ENCODE assay signal across 12 cellular contexts in the genomic region with DNA sequence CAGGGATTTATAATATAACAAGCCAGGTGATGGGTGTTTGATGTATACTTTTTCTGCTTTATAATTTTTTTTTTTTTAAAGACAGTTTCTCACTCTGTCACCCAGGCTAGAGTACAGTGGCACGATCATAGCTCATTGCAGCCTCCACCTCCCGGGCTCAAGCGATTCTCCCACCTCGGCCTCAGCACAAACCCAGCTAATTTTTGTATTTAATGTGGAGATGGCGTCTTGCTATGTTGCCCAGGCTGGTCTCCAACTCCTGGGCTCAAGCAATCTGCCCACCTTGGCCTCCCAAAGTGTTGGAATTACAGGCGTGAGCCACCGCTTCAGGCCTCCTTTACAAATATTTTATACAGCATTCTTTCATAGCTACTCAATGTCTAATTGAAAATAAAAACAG. TPM values are rescaled to one million over a fixed set of nuclear protein-coding genes. Genes with fewer than 3 reads are reported as not detected.
DNase-seq lines count a peak whose midpoint lies in the region; ATAC-seq and TF ChIP-seq lines count a peak whose summit lies in the region.
"Had no signal": no experiment of that assay in that cellular context is flagged by ENCODE, and none has a peak within 500 bp of the region (broad histone marks: within the 10 kb centered on the region; RNA-seq: fewer than 3 reads in every experiment).

No MANE protein-coding gene starts in this region.

- TF ChIP-seq CTCF in CD4-positive, alpha-beta T cell (IDR thresholded peaks at IDR 0.05) = no peak
- TF ChIP-seq CTCF in GM20000 (IDR thresholded peaks at IDR 0.05; ENCODE audit: extremely low read depth, missing control alignments) = peak; percentile 12

- H3K27ac ChIP-seq in CD4-positive, alpha-beta T cell (ENCODE audit: low read depth, low read length) = no peak overlapping the region
- H3K27ac ChIP-seq: BLaER1, RWPE1, SJSA1 had no signal

- H3K36me3 Mint-ChIP-seq in CD4-positive, alpha-beta T cell (ENCODE audit: low read depth) = peaks cover 28% of the 10 kb centered on the region
- H3K36me3 Mint-ChIP-seq in activated CD8-positive, alpha-beta T cell treated with anti-CD3 and anti-CD28 coated beads, Interleukin-2, amount 10 ng/mL, durations not matched to agents 7 days and 5 days (ENCODE audit: low read depth) = peaks cover 14% of the 10 kb centered on the region
- H3K36me3 Mint-ChIP-seq in naive thymus-derived CD8-positive, alpha-beta T cell = peaks cover 0 to 21% (median 19%) of the 10 kb centered on the region in 3 donors
- peaks cover 0 to 12% (median 3%) of the 10 kb centered on the region in 3 donors for H3K36me3 Mint-ChIP-seq in immature natural killer cell

- H3K27me3 Mint-ChIP-seq in CD4-positive, alpha-beta T cell = no peaks in the 10 kb centered on the region
- no peaks in the 10 kb centered on the region for H3K27me3 Mint-ChIP-seq in activated CD8-positive, alpha-beta T cell treated with anti-CD3 and anti-CD28 coated beads, Interleukin-2, amount 10 ng/mL, durations not matched to agents 7 days and 5 days (ENCODE audit: low read depth)
- H3K27me3 Mint-ChIP-seq in naive thymus-derived CD8-positive, alpha-beta T cell = peaks cover 0 to 2% (median 0%) of the 10 kb centered on the region in 5 donors
- H3K27me3 Mint-ChIP-seq in immature natural killer cell (ENCODE audit: low read depth in 3 of 3) = peaks cover 0 to 10% (median 5%) of the 10 kb centered on the region in 3 donors

- H3K9me3 ChIP-seq in CD4-positive, alpha-beta T cell (ENCODE audit: control insufficient read depth, low read length) = peaks cover 4% of the 10 kb centered on the region
- H3K9me3 ChIP-seq: SJSA1 had no signal

- ATAC-seq in CD4-positive, alpha-beta T cell (ENCODE audit: poor library complexity) = no peak
- ATAC-seq in activated CD8-positive, alpha-beta T cell treated with anti-CD3 and anti-CD28 coated beads, Interleukin-2, amount 10 ng/mL, durations not matched to agents 7 days and 5 days = peak; percentile 8
- ATAC-seq in naive thymus-derived CD8-positive, alpha-beta T cell = no peak
- ATAC-seq in sciatic nerve = no peak
- no peak for ATAC-seq in HG03280 (IDR thresholded peaks at IDR 0.05; ENCODE audit: unreplicated experiment)

- H3K9me3 Mint-ChIP-seq in CD4-positive, alpha-beta T cell = no peaks in the 10 kb centered on the region
- H3K9me3 Mint-ChIP-seq in activated CD8-positive, alpha-beta T cell treated with anti-CD3 and anti-CD28 coated beads, Interleukin-2, amount 10 ng/mL, durations not matched to agents 7 days and 5 days (ENCODE audit: insufficient read depth) = no peaks in the 10 kb centered on the region
- peaks cover 0 to 2% (median 0%) of the 10 kb centered on the region in 9 donors for H3K9me3 Mint-ChIP-seq in naive thymus-derived CD8-positive, alpha-beta T cell
- peaks cover 0 to 4% (median under 1%) of the 10 kb centered on the region in 6 donors for H3K9me3 Mint-ChIP-seq in immature natural killer cell

- H3K27me3 ChIP-seq in CD4-positive, alpha-beta T cell (ENCODE audit: control insufficient read depth, insufficient read depth, low read length) = no peaks in the 10 kb centered on the region

- peak overlapping the region; percentile 25 for H3K27ac Mint-ChIP-seq in CD4-positive, alpha-beta T cell
- no peak overlapping the region for H3K27ac Mint-ChIP-seq in activated CD8-positive, alpha-beta T cell treated with anti-CD3 and anti-CD28 coated beads, Interleukin-2, amount 10 ng/mL, durations not matched to agents 7 days and 5 days
- peak overlapping the region in 5 of 10 donors; percentile 0 to 80 (median 17) for H3K27ac Mint-ChIP-seq in naive thymus-derived CD8-positive, alpha-beta T cell
- H3K27ac Mint-ChIP-seq in immature natural killer cell = peak overlapping the region in 1 of 6 donors; percentile 80
- H3K27ac Mint-ChIP-seq: H9 had no signal

- H3K4me1 Mint-ChIP-seq in CD4-positive, alpha-beta T cell (ENCODE audit: low read depth) = peaks cover 19% of the 10 kb centered on the region
- peaks cover 17% of the 10 kb centered on the region for H3K4me1 Mint-ChIP-seq in activated CD8-positive, alpha-beta T cell treated with anti-CD3 and anti-CD28 coated beads, Interleukin-2, amount 10 ng/mL, durations not matched to agents 7 days and 5 days (ENCODE audit: low read depth)
- peaks cover 7 to 25% (median 15%) of the 10 kb centered on the region in 4 donors for H3K4me1 Mint-ChIP-seq in naive thymus-derived CD8-positive, alpha-beta T cell
- H3K4me1 Mint-ChIP-seq in immature natural killer cell = peaks cover 15 to 20% of the 10 kb centered on the region in 2 donors

- POLR2A ChIA-PET in CD4-positive, alpha-beta T cell (lab: Charles Lee) = interaction anchor here (0.9 to 4.3 kb wide), 3 partner anchors 21 to 163 kb away, joined by 3 to 33 read pairs (median 26); partner anchors contain the start of genes MORC2 and TUG1
- POLR2A ChIA-PET in activated CD8-positive, alpha-beta T cell treated with anti-CD3 and anti-CD28 coated beads, Interleukin-2, amount 10 ng/mL, durations not matched to agents 7 days and 5 days (lab: Charles Lee) = interaction anchor here (1.0 kb wide), 1 partner anchor 162 kb away, joined by 3 read pairs; no protein-coding TSS in a partner anchor
- POLR2A ChIA-PET in naive thymus-derived CD8-positive, alpha-beta T cell (lab: Charles Lee) = interaction anchor here (0.6 to 6.1 kb wide), 5 partner anchors 13 to 285 kb away, joined by 3 to 82 read pairs (median 3); no protein-coding TSS in a partner anchor

- DNase-seq in CD4-positive, alpha-beta T cell = no peak
- DNase-seq in GM20000 (ENCODE audit: low spot score) (no peak), sciatic nerve (ENCODE audit: low spot score) (no peak), immature natural killer cell (no peak)
- DNase-seq in activated CD8-positive, alpha-beta T cell treated with anti-CD3 and anti-CD28 coated beads, Interleukin-2, amount 10 ng/mL, durations not matched to agents 7 days and 5 days = no peak
- DNase-seq in naive thymus-derived CD8-positive, alpha-beta T cell = peak in 1 of 10 donors; percentile 8
- DNase-seq: NCI-H2029 had no signal

- no peak overlapping the region for H3K4me3 Mint-ChIP-seq in CD4-positive, alpha-beta T cell
- no peak overlapping the region for H3K4me3 Mint-ChIP-seq in activated CD8-positive, alpha-beta T cell treated with anti-CD3 and anti-CD28 coated beads, Interleukin-2, amount 10 ng/mL, durations not matched to agents 7 days and 5 days
- peak overlapping the region in 8 of 10 donors; percentile 42 to 85 (median 80) for H3K4me3 Mint-ChIP-seq in naive thymus-derived CD8-positive, alpha-beta T cell
- no peak overlapping the region for H3K4me3 Mint-ChIP-seq in immature natural killer cell
- H3K4me3 Mint-ChIP-seq: H9 had no signal

- CTCF ChIA-PET in CD4-positive, alpha-beta T cell (lab: Charles Lee) = interaction anchor here (0.7 to 3.0 kb wide), 12 partner anchors 8 to 724 kb away, joined by 3 to 11 read pairs (median 4); no protein-coding TSS in a partner anchor
- CTCF ChIA-PET in activated CD8-positive, alpha-beta T cell treated with anti-CD3 and anti-CD28 coated beads, Interleukin-2, amount 10 ng/mL, durations not matched to agents 7 days and 5 days (lab: Charles Lee) = interaction anchor here (0.7 to 4.0 kb wide), 16 partner anchors 10 to 379 kb away, joined by 3 to 37 read pairs (median 9); partner anchors contain the start of genes MORC2, SLC35E4 and TUG1

- intact Hi-C loops in CD4-positive, alpha-beta T cell (cut with DNase I, micrococcal nuclease) = loop anchor here (1.0 to 5.0 kb wide), 6 partner anchors 21 to 528 kb away; no protein-coding TSS in a partner anchor
- intact Hi-C loops in sciatic nerve (cut with DNase I) = no loop called here

RNA-seq across cellular contexts. Expression of gene MORC2, which starts 48.6 kb away (rescaled TPM):
- total RNA-seq in CD4-positive, alpha-beta T cell = 10 to 100 TPM; 27.1 to 27.9 TPM
- total RNA-seq in activated CD8-positive, alpha-beta T cell treated with anti-CD3 and anti-CD28 coated beads, Interleukin-2, amount 10 ng/mL, durations not matched to agents 7 days and 5 days = 10 to 100 TPM; 31.3 to 31.5 TPM
- 10 to 100 TPM; 49.7 to 51.2 TPM for total RNA-seq in naive thymus-derived CD8-positive, alpha-beta T cell
- polyA plus RNA-seq in naive thymus-derived CD8-positive, alpha-beta T cell = 10 to 100 TPM in 1 of 3 donors, 1 to 10 TPM in 2; 6.1 to 22.3 (median 8.0) TPM
- total RNA-seq in sciatic nerve = 29.5 TPM
- polyA plus RNA-seq in immature natural killer cell = 1 to 10 TPM in 2 of 3 donors, not detected in 1; 1.1 to 6.9 TPM

RNA-seq across cellular contexts. Expression of gene TUG1, which starts 49.1 kb away (rescaled TPM):
- 10 to 100 TPM; 85.8 to 86.2 TPM for total RNA-seq in CD4-positive, alpha-beta T cell
- 10 to 100 TPM; 67.3 to 72.3 TPM for total RNA-seq in activated CD8-positive, alpha-beta T cell treated with anti-CD3 and anti-CD28 coated beads, Interleukin-2, amount 10 ng/mL, durations not matched to agents 7 days and 5 days
- 100 to 1,000 TPM; 161 to 170 TPM for total RNA-seq in naive thymus-derived CD8-positive, alpha-beta T cell
- 10 to 100 TPM; 19.0 to 27.2 (median 19.4) TPM for polyA plus RNA-seq in naive thymus-derived CD8-positive, alpha-beta T cell
- total RNA-seq in sciatic nerve = 95.7 TPM
- 10 to 100 TPM in 2 of 3 donors, 1 to 10 TPM in 1; 7.8 to 22.9 (median 13.6) TPM for polyA plus RNA-seq in immature natural killer cell

Comparison
In these comparisons a context has a peak if more than half of its experiments do, and no peak if none do; other contexts are left out.
1. H3K4me3 Mint-ChIP-seq: peak in naive thymus-derived CD8-positive, alpha-beta T cell (8 of 10); none in CD4-positive, alpha-beta T cell (single experiment), activated CD8-positive, alpha-beta T cell treated with anti-CD3 and anti-CD28 coated beads, Interleukin-2, amount 10 ng/mL, durations not matched to agents 7 days and 5 days (single experiment) and immature natural killer cell (0 of 5).